ENCODE assay signal across 9 cellular contexts in the genomic region with DNA sequence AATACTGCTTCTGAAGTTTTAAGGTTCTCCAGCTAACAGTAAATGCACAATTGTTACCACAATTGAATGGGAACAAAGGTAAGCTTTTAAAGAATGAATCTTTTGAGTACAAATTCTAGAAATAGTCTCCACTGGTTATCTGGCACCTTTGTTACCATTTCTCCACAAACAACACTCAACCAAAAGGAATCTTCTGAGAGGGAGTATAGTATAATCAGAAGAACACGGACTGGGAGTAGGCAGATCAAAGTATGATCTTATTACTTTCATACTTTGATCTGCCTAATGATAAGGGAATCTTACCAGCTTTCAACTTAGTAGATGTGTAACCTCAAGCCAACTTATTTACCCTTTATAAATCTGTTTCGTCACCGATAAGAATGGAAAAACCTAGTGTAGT. TPM values are rescaled to one million over a fixed set of nuclear protein-coding genes. Genes with fewer than 3 reads are reported as not detected.
A peak's percentile ranks its signal among the peaks of the same experiment; 100 is the strongest.
DNase-seq lines count a peak whose midpoint lies in the region; ATAC-seq and TF ChIP-seq lines count a peak whose summit lies in the region.
"Had no signal": no experiment of that assay in that cellular context is flagged by ENCODE, and none has a peak within 500 bp of the region (broad histone marks: within the 10 kb centered on the region; RNA-seq: fewer than 3 reads in every experiment).

No MANE protein-coding gene starts in this region.

- H3K27ac Mint-ChIP-seq in osteocyte (ENCODE audit: unreplicated experiment), result peak overlapping the region; percentile 55

- TF ChIP-seq CTCF in PC-3 (conservative IDR thresholded peaks at IDR 0.05; ENCODE audit: low read depth, low read length) (no peak), osteocyte (IDR thresholded peaks at IDR 0.05) (no peak)

- H3K9me3 Mint-ChIP-seq in osteocyte (ENCODE audit: unreplicated experiment), result no peaks in the 10 kb centered on the region

- H3K36me3 ChIP-seq in PC-3 (ENCODE audit: low read depth, low read length), result peaks cover 12% of the 10 kb centered on the region; the same call in 1 of the 2 replicates
- H3K36me3 ChIP-seq in endocrine pancreas (ENCODE audit: control insufficient read depth, insufficient read depth, low read length), result no peaks in the 10 kb centered on the region

- no peaks in the 10 kb centered on the region for H3K9me2 ChIP-seq in PC-3 (replicated peaks; ENCODE audit: low read length)

- no peak overlapping the region for H2AFZ ChIP-seq in PC-3 (ENCODE audit: low read length)

- no peak overlapping the region for H3K27ac ChIP-seq in PC-3 (ENCODE audit: low read length)

- peak; percentile 2 for DNase-seq in EL
- peak; percentile 37 for DNase-seq in PC-3
- DNase-seq in osteocyte (ENCODE audit: extremely low spot score, unreplicated experiment), result no peak
- no peak for DNase-seq in NCI-H1105 (lab: John Stamatoyannopoulos, UW)
- no peak for DNase-seq in NCI-H1092 treated with DMSO at 0.1 percent for 48 hours (lab: John Stamatoyannopoulos, UW)
- DNase-seq in RPMI8226, result no peak
- DNase-seq: KG1 had no signal

- H3K4me1 Mint-ChIP-seq in osteocyte (ENCODE audit: unreplicated experiment), result peaks cover 34% of the 10 kb centered on the region

- peak overlapping the region; percentile 97 for H3K9ac ChIP-seq in PC-3 (ENCODE audit: low read length)
- no peak overlapping the region for H3K9ac ChIP-seq in endocrine pancreas (ENCODE audit: control insufficient read depth, insufficient read depth, low read length)

- ATAC-seq in PC-3, result 0 out of 2 replicates have a peak, but pooled peaks have one; percentile 3
- no peak for ATAC-seq in HG03521 (IDR thresholded peaks at IDR 0.05; ENCODE audit: unreplicated experiment)

- no peaks in the 10 kb centered on the region for H4K20me1 ChIP-seq in PC-3 (ENCODE audit: low read length)

- peak overlapping the region; percentile 95 for H3K4me3 Mint-ChIP-seq in osteocyte (ENCODE audit: unreplicated experiment)

- peak overlapping the region; percentile 80 for H3K4me3 ChIP-seq in PC-3 (ENCODE audit: low read length)
- peak overlapping the region; percentile 31 for H3K4me3 ChIP-seq in endocrine pancreas (ENCODE audit: control insufficient read depth, insufficient read depth, low read length)

- BruUV-seq in PC-3 (replicated peaks; lab: Mats Ljungman, UMichigan), result no TSS peak

- peaks cover 11% of the 10 kb centered on the region for H3K36me3 Mint-ChIP-seq in osteocyte (ENCODE audit: unreplicated experiment)

- no peaks in the 10 kb centered on the region for H3K9me3 ChIP-seq in PC-3 (ENCODE audit: low read length)
- no peaks in the 10 kb centered on the region for H3K9me3 ChIP-seq in endocrine pancreas (ENCODE audit: control insufficient read depth, low read length)

- peak overlapping the region; percentile 89 for H3K4me2 ChIP-seq in PC-3 (ENCODE audit: low read length)

- H3K27me3 Mint-ChIP-seq in osteocyte (ENCODE audit: unreplicated experiment), result no peaks in the 10 kb centered on the region

- POLR2A ChIA-PET in PC-3 (lab: Charles Lee; ENCODE audit: unreplicated experiment), result interaction anchor here (0.6 to 0.8 kb wide), 3 partner anchors 30 to 317 kb away, joined by 3 to 5 read pairs (median 4); no protein-coding TSS in a partner anchor

- peaks cover 73% of the 10 kb centered on the region for H3K79me2 ChIP-seq in PC-3 (ENCODE audit: low read length)

- peaks cover 5% of the 10 kb centered on the region for H3F3A ChIP-seq in PC-3 (ENCODE audit: low read length, unreplicated experiment)

- intact Hi-C loops in PC-3 (cut with micrococcal nuclease), result loop anchor here (2.0 kb wide), 1 partner anchor 310 kb away; no protein-coding TSS in a partner anchor

- CTCF ChIA-PET in PC-3 (lab: Charles Lee), result no interaction called here

- no peaks in the 10 kb centered on the region for H3K27me3 ChIP-seq in PC-3 (ENCODE audit: low read length)
- H3K27me3 ChIP-seq in endocrine pancreas (ENCODE audit: control insufficient read depth, insufficient read depth, low read length), result no peaks in the 10 kb centered on the region

- peaks cover 34% of the 10 kb centered on the region for H3K4me1 ChIP-seq in PC-3 (ENCODE audit: insufficient read depth, low read length)
- H3K4me1 ChIP-seq in endocrine pancreas (ENCODE audit: control insufficient read depth, insufficient read depth, low read length), result peaks cover 24% of the 10 kb centered on the region

RNA-seq across cellular contexts. Expression of gene CEP76, which starts 1.4 kb away (rescaled TPM):
- total RNA-seq in PC-3 (2014; rRNA removed) (13.5 and 25.1 TPM in 2 replicates), osteocyte (6.9 and 7.2 TPM in 2 replicates)

RNA-seq across cellular contexts. Expression of gene PSMG2, which starts 1.7 kb away (rescaled TPM):
- total RNA-seq in PC-3 (2014; rRNA removed), result 78.2 and 93.6 TPM in 2 replicates
- total RNA-seq in osteocyte, result 63.4 and 68.1 TPM in 2 replicates

RNA-seq across cellular contexts. Expression of gene SPIRE1, which starts 43.3 kb away (rescaled TPM):
- 29.9 and 32.4 TPM in 2 replicates for total RNA-seq in PC-3 (2014; rRNA removed)
- 47.0 and 53.6 TPM in 2 replicates for total RNA-seq in osteocyte

Comparison
In these comparisons a context has a peak if more than half of its experiments do, and no peak if none do; other contexts are left out.
1. DNase-seq: peak in EL (single experiment) and PC-3 (single experiment); none in osteocyte (single experiment), NCI-H1105 (single experiment), NCI-H1092 treated with DMSO at 0.1 percent for 48 hours (single experiment) and RPMI8226 (single experiment).